15 cellular contexts compared by ENCODE assay signal in the genomic region with DNA sequence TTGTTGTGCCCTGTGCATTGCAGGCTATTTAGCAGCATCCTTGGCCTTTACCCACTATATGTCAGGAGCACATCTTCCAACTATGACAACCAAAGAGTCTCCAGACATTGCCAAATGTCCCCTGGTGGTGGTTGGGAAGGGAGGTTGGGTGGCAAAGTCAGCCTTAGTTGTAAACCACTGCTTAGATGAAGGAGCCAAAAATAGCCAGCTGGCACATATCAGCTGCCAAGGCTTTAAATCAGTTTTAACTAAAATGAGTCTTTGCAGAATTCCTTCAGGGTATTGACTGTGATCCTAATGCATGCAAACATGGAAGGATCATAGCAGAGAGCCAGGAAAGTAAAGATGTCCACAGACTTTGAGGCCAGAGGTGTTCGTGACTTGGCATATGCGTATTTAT.
"Had no signal": no experiment of that assay in that cellular context is flagged by ENCODE, and none has a peak within 500 bp of the region (broad histone marks: within the 10 kb centered on the region; RNA-seq: fewer than 3 reads in every experiment).

No MANE protein-coding gene starts in this region.

- H3K27ac ChIP-seq: foreskin keratinocyte, right lobe of liver, stomach, testis had no signal

- H3K9me3 ChIP-seq: right lobe of liver, stomach, testis had no signal

- H3K4me1 ChIP-seq: foreskin keratinocyte, right lobe of liver, testis had no signal

- H3K27me3 ChIP-seq: foreskin keratinocyte, right lobe of liver, stomach, testis had no signal

- FAIRE-seq: colon had no signal

- H3K4me3 ChIP-seq: lung, right lobe of liver, stomach, testis had no signal

- H3K36me3 ChIP-seq: right lobe of liver had no signal

- DNase-seq: activated CD4-positive, alpha-beta T cell treated with anti-CD3 and anti-CD28 coated beads for 4 hours; activated CD8-positive, alpha-beta memory T cell treated with anti-CD3 and anti-CD28 coated beads, Interleukin-2, amount 50 U/mL, for 4 hours; activated CD8-positive, alpha-beta T cell treated with anti-CD3 and anti-CD28 coated beads for 36 hours; activated effector memory CD4-positive, alpha-beta T cell treated with anti-CD3 and anti-CD28 coated beads, Interleukin-2, amount 50 U/mL, for 16 hours; activated T-cell treated with anti-CD3 and anti-CD28 coated beads, Interleukin-2, amount 50 U/mL, for 48 hours; foreskin keratinocyte; glutamatergic neuron; right lobe of liver; stomach; T-helper 2 cell; testis had no signal

- ATAC-seq: activated CD8-positive, alpha-beta T cell treated with anti-CD3 and anti-CD28 coated beads for 36 hours; esophagus mucosa; foreskin keratinocyte; WTC11 had no signal
